Comparison of ENCODE assay signal across 17 cellular contexts in the genomic region with DNA sequence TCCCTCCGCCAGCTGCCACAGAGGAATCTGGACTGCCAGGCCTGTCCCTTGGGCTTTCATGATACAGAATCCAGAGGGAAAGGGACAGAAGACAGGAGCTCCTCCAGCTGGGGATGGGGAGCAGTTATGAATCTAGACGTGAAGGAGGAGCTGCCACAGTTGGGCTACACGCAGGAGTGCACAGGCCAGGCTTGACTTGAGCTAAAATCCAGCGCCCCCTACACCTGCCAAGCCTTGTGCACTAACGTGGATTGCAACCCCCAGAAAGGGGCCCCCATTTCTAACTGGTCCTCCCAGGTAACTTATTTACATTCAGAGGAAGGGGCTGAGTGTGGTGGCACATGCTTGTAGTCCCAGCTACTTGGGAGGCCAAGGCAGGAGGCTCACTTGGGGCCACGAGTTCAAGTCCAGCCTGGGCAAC. TPM values are rescaled to one million over a fixed set of nuclear protein-coding genes. Genes with fewer than 3 reads are reported as not detected.
A peak's percentile ranks its signal among the peaks of the same experiment; 100 is the strongest.
DNase-seq lines count a peak whose midpoint lies in the region; ATAC-seq and TF ChIP-seq lines count a peak whose summit lies in the region.
"Had no signal": no experiment of that assay in that cellular context is flagged by ENCODE, and none has a peak within 500 bp of the region (broad histone marks: within the 10 kb centered on the region; RNA-seq: fewer than 3 reads in every experiment).

No MANE protein-coding gene starts in this region.

- TF ChIP-seq POLR2A in spleen (IDR thresholded peaks at IDR 0.05) = no peak

- H3K36me3 Mint-ChIP-seq in activated CD4-positive, alpha-beta T cell treated with anti-CD3 and anti-CD28 coated beads for 36 hours (ENCODE audit: low read depth) = peaks cover 37% of the 10 kb centered on the region
- peaks cover 32% of the 10 kb centered on the region for H3K36me3 Mint-ChIP-seq in activated T-helper 1 cell treated with anti-CD3 and anti-CD28 coated beads, Interleukin-12 subunit alpha, Interleukin-12 subunit beta, Interleukin-2, Interleukin-4 antibody, amounts not matched to agents 30 ng/mL and 10 ng/mL and 1 ng/mL, durations not matched to agents 14 hours and 24 hours and 36 hours (ENCODE audit: low read depth)
- H3K36me3 Mint-ChIP-seq: brain, type B pancreatic cell had no signal

- CTCF ChIA-PET in activated CD4-positive, alpha-beta T cell treated with anti-CD3 and anti-CD28 coated beads for 36 hours (lab: Charles Lee) = interaction anchor here (0.7 to 1.9 kb wide), 4 partner anchors 11 to 326 kb away, joined by 3 to 6 read pairs (median 3); no protein-coding TSS in a partner anchor

- H3K9me3 ChIP-seq in spleen (no peaks in the 10 kb centered on the region), MG63 (no peaks in the 10 kb centered on the region)
- H3K9me3 ChIP-seq: gastroesophageal sphincter, sigmoid colon had no signal

- H3K27me3 ChIP-seq in spleen (replicated peaks in 1 of 7) = no peaks in the 10 kb centered on the region
- H3K27me3 ChIP-seq in MG63 = no peaks in the 10 kb centered on the region
- H3K27me3 ChIP-seq: gastroesophageal sphincter, sigmoid colon had no signal

- intact Hi-C loops in activated CD4-positive, alpha-beta T cell treated with anti-CD3 and anti-CD28 coated beads for 36 hours (cut with DNase I, micrococcal nuclease) = loop anchor here in 1 of 2 experiments (2.0 kb wide), 1 partner anchor 14 kb away; a partner anchor contains a TSS
- intact Hi-C loops in activated T-helper 1 cell treated with anti-CD3 and anti-CD28 coated beads, Interleukin-12 subunit alpha, Interleukin-12 subunit beta, Interleukin-2, Interleukin-4 antibody, amounts not matched to agents 30 ng/mL and 10 ng/mL and 1 ng/mL, durations not matched to agents 14 hours and 24 hours and 36 hours (cut with micrococcal nuclease) = loop anchor here (2.0 kb wide), 2 partner anchors 14 kb away; a partner anchor contains a TSS
- intact Hi-C loops in spleen (cut with DNase I; ENCODE audit: low total_unique reads) = no loop called here

- no peak for ATAC-seq in activated CD4-positive, alpha-beta T cell treated with anti-CD3 and anti-CD28 coated beads for 36 hours
- ATAC-seq in HG02678 (IDR thresholded peaks at IDR 0.05; ENCODE audit: unreplicated experiment) = peak; percentile 4
- ATAC-seq: gastroesophageal sphincter had no signal

- H3K36me3 ChIP-seq in spleen (peaks cover 0 to 6% (median 0%) of the 10 kb centered on the region in 6 donors), MG63 (no peaks in the 10 kb centered on the region)
- H3K36me3 ChIP-seq: gastroesophageal sphincter, sigmoid colon had no signal

- H3K4me1 Mint-ChIP-seq in activated CD4-positive, alpha-beta T cell treated with anti-CD3 and anti-CD28 coated beads for 36 hours = peaks cover 93% of the 10 kb centered on the region
- peaks cover 80% of the 10 kb centered on the region for H3K4me1 Mint-ChIP-seq in activated T-helper 1 cell treated with anti-CD3 and anti-CD28 coated beads, Interleukin-12 subunit alpha, Interleukin-12 subunit beta, Interleukin-2, Interleukin-4 antibody, amounts not matched to agents 30 ng/mL and 10 ng/mL and 1 ng/mL, durations not matched to agents 14 hours and 24 hours and 36 hours (ENCODE audit: low read depth)
- H3K4me1 Mint-ChIP-seq: nephron had no signal

- no peaks in the 10 kb centered on the region for H3K27me3 Mint-ChIP-seq in activated CD4-positive, alpha-beta T cell treated with anti-CD3 and anti-CD28 coated beads for 36 hours
- no peaks in the 10 kb centered on the region for H3K27me3 Mint-ChIP-seq in activated T-helper 1 cell treated with anti-CD3 and anti-CD28 coated beads, Interleukin-12 subunit alpha, Interleukin-12 subunit beta, Interleukin-2, Interleukin-4 antibody, amounts not matched to agents 30 ng/mL and 10 ng/mL and 1 ng/mL, durations not matched to agents 14 hours and 24 hours and 36 hours (ENCODE audit: insufficient read depth)
- H3K27me3 Mint-ChIP-seq: type B pancreatic cell had no signal

- no peak overlapping the region for H3K4me3 Mint-ChIP-seq in activated CD4-positive, alpha-beta T cell treated with anti-CD3 and anti-CD28 coated beads for 36 hours
- H3K4me3 Mint-ChIP-seq in activated T-helper 1 cell treated with anti-CD3 and anti-CD28 coated beads, Interleukin-12 subunit alpha, Interleukin-12 subunit beta, Interleukin-2, Interleukin-4 antibody, amounts not matched to agents 30 ng/mL and 10 ng/mL and 1 ng/mL, durations not matched to agents 14 hours and 24 hours and 36 hours = peak overlapping the region; percentile 57
- H3K4me3 Mint-ChIP-seq: brain, endodermal cell, nephron, type B pancreatic cell had no signal

- no peak for TF ChIP-seq CTCF in spleen (IDR thresholded peaks at IDR 0.05 in 8 of 11, conservative IDR thresholded peaks at IDR 0.05 in 3 of 11)

- 68 to 78% (median 70%) methylated on average over 6 of the region's 6 CpGs for WGBS in spleen, 5 donors

- POLR2A ChIA-PET in activated CD4-positive, alpha-beta T cell treated with anti-CD3 and anti-CD28 coated beads for 36 hours (lab: Charles Lee) = interaction anchor here (0.6 to 0.8 kb wide), 2 partner anchors 56 to 96 kb away, joined by 3 to 5 read pairs; no protein-coding TSS in a partner anchor

- H3K4me1 ChIP-seq in spleen = peaks cover 11 to 97% (median 76%) of the 10 kb centered on the region in 6 donors
- H3K4me1 ChIP-seq: gastroesophageal sphincter, sigmoid colon had no signal

- peak overlapping the region; percentile 76 for H3K27ac Mint-ChIP-seq in activated CD4-positive, alpha-beta T cell treated with anti-CD3 and anti-CD28 coated beads for 36 hours
- peak overlapping the region; percentile 84 for H3K27ac Mint-ChIP-seq in activated T-helper 1 cell treated with anti-CD3 and anti-CD28 coated beads, Interleukin-12 subunit alpha, Interleukin-12 subunit beta, Interleukin-2, Interleukin-4 antibody, amounts not matched to agents 30 ng/mL and 10 ng/mL and 1 ng/mL, durations not matched to agents 14 hours and 24 hours and 36 hours
- H3K27ac Mint-ChIP-seq: brain, endodermal cell, nephron, type B pancreatic cell had no signal

- no peak for DNase-seq in activated CD4-positive, alpha-beta T cell treated with anti-CD3 and anti-CD28 coated beads for 36 hours
- DNase-seq in activated CD4-positive, alpha-beta T cell treated with anti-CD3 and anti-CD28 coated beads, Interleukin-2, amount 50 U/mL, for 4 hours = no peak
- no peak for DNase-seq in activated T-helper 1 cell treated with anti-CD3 and anti-CD28 coated beads, Interleukin-12 subunit alpha, Interleukin-12 subunit beta, Interleukin-2, Interleukin-4 antibody, amounts not matched to agents 30 ng/mL and 10 ng/mL and 1 ng/mL, durations not matched to agents 14 hours and 24 hours and 36 hours (ENCODE audit: low spot score)
- DNase-seq in spleen (no peak), NCI-H69 (lab: John Stamatoyannopoulos, UW) (no peak), MG63 (no peak), NK-92 (lab: John Stamatoyannopoulos, UW; ENCODE audit: unreplicated experiment) (no peak)
- DNase-seq: endodermal cell, NCI-H2081 treated with DMSO at 0.1 percent for 48 hours, PC-9, sigmoid colon had no signal

- H3K4me3 ChIP-seq in spleen = peak overlapping the region in 1 of 8 donors; percentile 45
- no peak overlapping the region for H3K4me3 ChIP-seq in MG63
- H3K4me3 ChIP-seq: gastroesophageal sphincter, PC-9, sigmoid colon had no signal

- H3K27ac ChIP-seq in spleen = peak overlapping the region; percentile 37 to 83 (median 63)
- H3K27ac ChIP-seq: gastroesophageal sphincter, KMS-11, PC-9, sigmoid colon had no signal

- H3K9me3 Mint-ChIP-seq in activated CD4-positive, alpha-beta T cell treated with anti-CD3 and anti-CD28 coated beads for 36 hours (ENCODE audit: low read depth) = no peaks in the 10 kb centered on the region
- no peaks in the 10 kb centered on the region for H3K9me3 Mint-ChIP-seq in activated T-helper 1 cell treated with anti-CD3 and anti-CD28 coated beads, Interleukin-12 subunit alpha, Interleukin-12 subunit beta, Interleukin-2, Interleukin-4 antibody, amounts not matched to agents 30 ng/mL and 10 ng/mL and 1 ng/mL, durations not matched to agents 14 hours and 24 hours and 36 hours
- H3K9me3 Mint-ChIP-seq: brain, endodermal cell, nephron, type B pancreatic cell had no signal

RNA-seq across cellular contexts. Expression of a gene that starts 14.3 kb away (rescaled TPM):
- 10 to 100 TPM; 62.8 to 64.7 TPM for total RNA-seq in activated CD4-positive, alpha-beta T cell treated with anti-CD3 and anti-CD28 coated beads for 36 hours
- total RNA-seq in activated T-helper 1 cell treated with anti-CD3 and anti-CD28 coated beads, Interleukin-12 subunit alpha, Interleukin-12 subunit beta, Interleukin-2, Interleukin-4 antibody, amounts not matched to agents 30 ng/mL and 10 ng/mL and 1 ng/mL, durations not matched to agents 14 hours and 24 hours and 36 hours = 38.6 and 40.6 TPM in 2 replicates
- total RNA-seq in spleen = 10 to 100 TPM; 29.4 to 51.8 (median 37.3) TPM
- 10 to 100 TPM; 10.8 to 15.4 (median 15.0) TPM for polyA plus RNA-seq in spleen
- not detected in 2 replicates for total RNA-seq in MG63 (2014; rRNA removed; shearing (Covaris generic); ENCODE audit: low replicate concordance)

Comparison
In these comparisons a context has a peak if more than half of its experiments do, and no peak if none do; other contexts are left out.
1. RNA of a gene that starts 14.3 kb away (total RNA-seq): 62.8 to 64.7 TPM in activated CD4-positive, alpha-beta T cell treated with anti-CD3 and anti-CD28 coated beads for 36 hours, 38.6 to 40.6 TPM in activated T-helper 1 cell treated with anti-CD3 and anti-CD28 coated beads, Interleukin-12 subunit alpha, Interleukin-12 subunit beta, Interleukin-2, Interleukin-4 antibody, amounts not matched to agents 30 ng/mL and 10 ng/mL and 1 ng/mL, durations not matched to agents 14 hours and 24 hours and 36 hours and 29.4 to 51.8 TPM in spleen; not detected in MG63; every median in the first group is over 10 times any median in the second.